Comparison of ENCODE assay signal across 15 cellular contexts in genomic region chr15:74038707-74039655, GRCh38. TPM values are rescaled to one million over a fixed set of nuclear protein-coding genes. Genes with fewer than 3 reads are reported as not detected.
DNase-seq lines count a peak whose midpoint lies in the region; ATAC-seq and TF ChIP-seq lines count a peak whose summit lies in the region.
"Had no signal": no experiment of that assay in that cellular context is flagged by ENCODE, and none has a peak within 500 bp of the region (broad histone marks: within the 10 kb centered on the region; RNA-seq: fewer than 3 reads in every experiment).

No MANE protein-coding gene starts in this region.

- H3K4me1 ChIP-seq in ascending aorta, result peaks cover 16 to 25% of the 10 kb centered on the region in 2 donors
- H3K4me1 ChIP-seq: foreskin keratinocyte, parathyroid adenoma had no signal

- peaks cover 46% of the 10 kb centered on the region for H3K36me3 Mint-ChIP-seq in stimulated activated effector memory CD8-positive, alpha-beta T cell treated with anti-CD3 and anti-CD28 coated beads, Interleukin-12 subunit alpha, Interleukin-12 subunit beta, amount 100 ng/mL, for 72 hours
- peaks cover 22% of the 10 kb centered on the region; the same call in 1 of the 2 replicates for H3K36me3 Mint-ChIP-seq in WTC11

- CTCF ChIA-PET in WTC11 (lab: Charles Lee), result interaction anchor here (0.5 to 9.1 kb wide), 15 partner anchors 11 to 1236 kb away, joined by 3 to 290 read pairs (median 7); partner anchors contain the start of genes PML and STOML1

- no peaks in the 10 kb centered on the region for H3K9me3 Mint-ChIP-seq in stimulated activated effector memory CD8-positive, alpha-beta T cell treated with anti-CD3 and anti-CD28 coated beads, Interleukin-12 subunit alpha, Interleukin-12 subunit beta, amount 100 ng/mL, for 72 hours
- no peaks in the 10 kb centered on the region for H3K9me3 Mint-ChIP-seq in WTC11
- H3K9me3 Mint-ChIP-seq: activated T-helper 2 cell treated with anti-CD3 and anti-CD28 coated beads, Interferon-gamma antibody, Interleukin-2, Interleukin-4, amounts not matched to agents 10 μg/mL and 5 μg/mL and 100 μg/mL, durations not matched to agents 14 hours and 24 hours and 36 hours; stimulated activated naive CD8-positive, alpha-beta T cell treated with anti-CD3 and anti-CD28 coated beads, Interleukin-15, Interleukin-2, amounts not matched to agents 100 ng/mL and 50 ng/mL, for 24 hours had no signal

- H3K9me3 ChIP-seq in ascending aorta, result no peaks in the 10 kb centered on the region

- H3K27ac Mint-ChIP-seq in stimulated activated effector memory CD8-positive, alpha-beta T cell treated with anti-CD3 and anti-CD28 coated beads, Interleukin-12 subunit alpha, Interleukin-12 subunit beta, amount 100 ng/mL, for 72 hours, result peak overlapping the region; percentile 89
- H3K27ac Mint-ChIP-seq in WTC11, result no peak overlapping the region; the same call in 1 of the 2 replicates
- H3K27ac Mint-ChIP-seq: activated T-helper 2 cell treated with anti-CD3 and anti-CD28 coated beads, Interferon-gamma antibody, Interleukin-2, Interleukin-4, amounts not matched to agents 10 μg/mL and 5 μg/mL and 100 μg/mL, durations not matched to agents 14 hours and 24 hours and 36 hours; stimulated activated naive CD8-positive, alpha-beta T cell treated with anti-CD3 and anti-CD28 coated beads, Interleukin-15, Interleukin-2, amounts not matched to agents 100 ng/mL and 50 ng/mL, for 24 hours had no signal

- DNase-seq in EL (peak; percentile 34), ascending aorta (ENCODE audit: low spot score in 2 of 2) (peak in 1 of 2 donors; percentile 66), left cardiac atrium (no peak), AML-193 (lab: John Stamatoyannopoulos, UW) (no peak), WTC11 (ENCODE audit: low spot score) (no peak), GM10266 (ENCODE audit: extremely low spot score) (no peak)
- DNase-seq in stimulated activated effector memory CD8-positive, alpha-beta T cell treated with anti-CD3 and anti-CD28 coated beads, Interleukin-12 subunit alpha, Interleukin-12 subunit beta, amount 100 ng/mL, for 72 hours (ENCODE audit: low spot score in 2 of 2), result no peak
- DNase-seq: activated CD4-positive, CD25-positive, alpha-beta regulatory T cell treated with anti-CD3 and anti-CD28 coated beads, Interleukin-2, amount 50 U/mL, for 72 hours; caudate nucleus; foreskin keratinocyte; left colon; stimulated activated CD4-positive, alpha-beta T cell treated with anti-CD3 and anti-CD28 coated beads, Interleukin-2, amount 100 ng/mL, for 48 hours had no signal

- intact Hi-C loops in ascending aorta (cut with DNase I), result no loop called here
- intact Hi-C loops in left cardiac atrium (cut with DNase I), result loop anchor here in 1 of 2 donors (10.0 kb wide), 1 partner anchor 64 kb away; no protein-coding TSS in a partner anchor

- H3K27me3 Mint-ChIP-seq in WTC11 (ENCODE audit: low read depth), result peaks cover 3% of the 10 kb centered on the region; the same call in 1 of the 2 replicates
- H3K27me3 Mint-ChIP-seq: stimulated activated naive CD8-positive, alpha-beta T cell treated with anti-CD3 and anti-CD28 coated beads, Interleukin-15, Interleukin-2, amounts not matched to agents 100 ng/mL and 50 ng/mL, for 24 hours had no signal

- no peaks in the 10 kb centered on the region for H3K27me3 ChIP-seq in ascending aorta
- H3K27me3 ChIP-seq: foreskin keratinocyte had no signal

- no peak overlapping the region for H3K4me3 Mint-ChIP-seq in stimulated activated effector memory CD8-positive, alpha-beta T cell treated with anti-CD3 and anti-CD28 coated beads, Interleukin-12 subunit alpha, Interleukin-12 subunit beta, amount 100 ng/mL, for 72 hours
- no peak overlapping the region for H3K4me3 Mint-ChIP-seq in WTC11
- H3K4me3 Mint-ChIP-seq: stimulated activated naive CD8-positive, alpha-beta T cell treated with anti-CD3 and anti-CD28 coated beads, Interleukin-15, Interleukin-2, amounts not matched to agents 100 ng/mL and 50 ng/mL, for 24 hours had no signal

- POLR2A ChIA-PET in WTC11 (lab: Charles Lee), result interaction anchor here (0.5 kb wide), 1 partner anchor 10 kb away, joined by 7 read pairs; no protein-coding TSS in a partner anchor

- H3K36me3 ChIP-seq in ascending aorta, result peaks cover 26 to 54% of the 10 kb centered on the region in 2 donors

- no peak overlapping the region for H3K4me3 ChIP-seq in ascending aorta

- ATAC-seq in left cardiac atrium, result peak; percentile 20 to 22
- ATAC-seq in stimulated activated effector memory CD8-positive, alpha-beta T cell treated with anti-CD3 and anti-CD28 coated beads, Interleukin-12 subunit alpha, Interleukin-12 subunit beta, amount 100 ng/mL, for 72 hours, result no peak
- ATAC-seq in WTC11, result no peak
- ATAC-seq: foreskin keratinocyte, left colon had no signal

- no peak for TF ChIP-seq CTCF in ascending aorta (IDR thresholded peaks at IDR 0.05)
- TF ChIP-seq CTCF in WTC11 (IDR thresholded peaks at IDR 0.05), result no peak
- TF ChIP-seq CTCF in GM10266 (IDR thresholded peaks at IDR 0.05; ENCODE audit: control insufficient read depth, insufficient read depth, low read depth, missing control alignments), result no peak

- H3K27ac ChIP-seq in ascending aorta, result peak overlapping the region; percentile 63 to 88
- H3K27ac ChIP-seq: foreskin keratinocyte, parathyroid adenoma had no signal

- peaks cover 13% of the 10 kb centered on the region for H3K4me1 Mint-ChIP-seq in stimulated activated effector memory CD8-positive, alpha-beta T cell treated with anti-CD3 and anti-CD28 coated beads, Interleukin-12 subunit alpha, Interleukin-12 subunit beta, amount 100 ng/mL, for 72 hours
- H3K4me1 Mint-ChIP-seq in WTC11, result peaks cover 39% of the 10 kb centered on the region

TF ChIP-seq in WTC11, 78 proteins besides CTCF, POLR2A, EP300 and RAD21 (continues in another document):
- TF ChIP-seq IRF1 (CRISPR knock-in tag; IDR thresholded peaks at IDR 0.05), result no peak
- no peak for TF ChIP-seq CDX4 (CRISPR knock-in tag; IDR thresholded peaks at IDR 0.05; ENCODE audit: borderline replicate concordance)
- no peak for TF ChIP-seq ZNF396 (CRISPR knock-in tag; IDR thresholded peaks at IDR 0.05; ENCODE audit: borderline replicate concordance)
- TF ChIP-seq, protein P1, sequence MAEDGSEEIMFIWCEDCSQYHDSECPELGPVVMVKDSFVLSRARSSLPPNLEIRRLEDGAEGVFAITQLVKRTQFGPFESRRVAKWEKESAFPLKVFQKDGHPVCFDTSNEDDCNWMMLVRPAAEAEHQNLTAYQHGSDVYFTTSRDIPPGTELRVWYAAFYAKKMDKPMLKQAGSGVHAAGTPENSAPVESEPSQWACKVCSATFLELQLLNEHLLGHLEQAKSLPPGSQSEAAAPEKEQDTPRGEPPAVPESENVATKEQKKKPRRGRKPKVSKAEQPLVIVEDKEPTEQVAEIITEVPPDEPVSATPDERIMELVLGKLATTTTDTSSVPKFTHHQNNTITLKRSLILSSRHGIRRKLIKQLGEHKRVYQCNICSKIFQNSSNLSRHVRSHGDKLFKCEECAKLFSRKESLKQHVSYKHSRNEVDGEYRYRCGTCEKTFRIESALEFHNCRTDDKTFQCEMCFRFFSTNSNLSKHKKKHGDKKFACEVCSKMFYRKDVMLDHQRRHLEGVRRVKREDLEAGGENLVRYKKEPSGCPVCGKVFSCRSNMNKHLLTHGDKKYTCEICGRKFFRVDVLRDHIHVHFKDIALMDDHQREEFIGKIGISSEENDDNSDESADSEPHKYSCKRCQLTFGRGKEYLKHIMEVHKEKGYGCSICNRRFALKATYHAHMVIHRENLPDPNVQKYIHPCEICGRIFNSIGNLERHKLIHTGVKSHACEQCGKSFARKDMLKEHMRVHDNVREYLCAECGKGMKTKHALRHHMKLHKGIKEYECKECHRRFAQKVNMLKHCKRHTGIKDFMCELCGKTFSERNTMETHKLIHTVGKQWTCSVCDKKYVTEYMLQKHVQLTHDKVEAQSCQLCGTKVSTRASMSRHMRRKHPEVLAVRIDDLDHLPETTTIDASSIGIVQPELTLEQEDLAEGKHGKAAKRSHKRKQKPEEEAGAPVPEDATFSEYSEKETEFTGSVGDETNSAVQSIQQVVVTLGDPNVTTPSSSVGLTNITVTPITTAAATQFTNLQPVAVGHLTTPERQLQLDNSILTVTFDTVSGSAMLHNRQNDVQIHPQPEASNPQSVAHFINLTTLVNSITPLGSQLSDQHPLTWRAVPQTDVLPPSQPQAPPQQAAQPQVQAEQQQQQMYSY (CRISPR knock-in tag; IDR thresholded peaks at IDR 0.05), result no peak
- TF ChIP-seq ELF4 (CRISPR knock-in tag; IDR thresholded peaks at IDR 0.05; ENCODE audit: low read depth), result no peak
- no peak for TF ChIP-seq ZNF232 (CRISPR knock-in tag; IDR thresholded peaks at IDR 0.05)
- TF ChIP-seq E2F5 (CRISPR knock-in tag; IDR thresholded peaks at IDR 0.05), result no peak
- TF ChIP-seq ZNF263 (CRISPR knock-in tag; IDR thresholded peaks at IDR 0.05; ENCODE audit: low read depth), result no peak
- no peak for TF ChIP-seq FOXJ3 (CRISPR knock-in tag; IDR thresholded peaks at IDR 0.05; ENCODE audit: borderline replicate concordance)

RNA-seq across cellular contexts. Expression of gene GOLGA6A, which starts 43.4 kb away (rescaled TPM):
- total RNA-seq in ascending aorta, result not detected
- not detected for total RNA-seq in left cardiac atrium
- 3.1 to 6.0 TPM (median 5.7 TPM) in 3 replicates for total RNA-seq in WTC11 (2021)
- total RNA-seq: activated T-helper 2 cell treated with anti-CD3 and anti-CD28 coated beads, Interferon-gamma antibody, Interleukin-2, Interleukin-4, amounts not matched to agents 10 μg/mL and 5 μg/mL and 100 μg/mL, durations not matched to agents 14 hours and 24 hours and 36 hours; foreskin keratinocyte; left colon had no signal

RNA-seq across cellular contexts. Expression of gene PML, which starts 44.5 kb away (rescaled TPM):
- total RNA-seq in ascending aorta, result 227 TPM
- total RNA-seq in left cardiac atrium, result 10 to 100 TPM; 23.4 to 38.7 TPM
- total RNA-seq in WTC11 (2021), result 39.0 to 47.7 TPM (median 40.5 TPM) in 3 replicates

RNA-seq across cellular contexts. Expression of gene STOML1, which starts 46.9 kb away (rescaled TPM):
- 15.3 TPM for total RNA-seq in ascending aorta
- 10 to 100 TPM; 20.3 to 21.1 TPM for total RNA-seq in left cardiac atrium
- total RNA-seq in WTC11 (2021), result 5.0 to 5.5 TPM (median 5.4 TPM) in 3 replicates

Comparison
In these comparisons a context has a peak if more than half of its experiments do, and no peak if none do; other contexts are left out.
1. ATAC-seq: peak in left cardiac atrium (2 of 2); none in stimulated activated effector memory CD8-positive, alpha-beta T cell treated with anti-CD3 and anti-CD28 coated beads, Interleukin-12 subunit alpha, Interleukin-12 subunit beta, amount 100 ng/mL, for 72 hours (single experiment) and WTC11 (single experiment).